ENCODE assay signal across 5 cellular contexts in genomic region chr3:22900296-22900695, GRCh38.
"Had no signal": no experiment of that assay in that cellular context is flagged by ENCODE, and none has a peak within 500 bp of the region (broad histone marks: within the 10 kb centered on the region; RNA-seq: fewer than 3 reads in every experiment).

No MANE protein-coding gene starts in this region.

- H3K4me3 ChIP-seq: GM23338 had no signal

- H3K27ac ChIP-seq: HL-60 had no signal

- H2AFZ ChIP-seq: GM23338 had no signal

- DNase-seq: H9, HCEC 1CT, KBM-7 had no signal

- H3K4me2 ChIP-seq: GM23338 had no signal
